In genomic region chr2:140658766-140659165, GRCh38 we compare ENCODE assay signal across 32 cellular contexts.
A peak's percentile ranks its signal among the peaks of the same experiment; 100 is the strongest.
DNase-seq lines count a peak whose midpoint lies in the region; ATAC-seq and FAIRE-seq lines count a peak whose summit lies in the region.
"Had no signal": no experiment of that assay in that cellular context is flagged by ENCODE, and none has a peak within 500 bp of the region (broad histone marks: within the 10 kb centered on the region; RNA-seq: fewer than 3 reads in every experiment).

No MANE protein-coding gene starts in this region.

- H3K4me3 ChIP-seq in small intestine (ENCODE audit: low read depth in 1 of 2, low read length in 2 of 2): no peak overlapping the region
- H3K4me3 ChIP-seq: coronary artery, right lobe of liver, SJSA1, upper lobe of left lung had no signal

- ATAC-seq in HG03469 (IDR thresholded peaks at IDR 0.05; ENCODE audit: unreplicated experiment) (no peak), HG03520 (IDR thresholded peaks at IDR 0.05; ENCODE audit: unreplicated experiment) (no peak)
- ATAC-seq: activated T-helper 17 cell treated with anti-CD3 and anti-CD28 coated beads, Interleukin-2, amount 50 U/mL, for 72 hours; HCT116; stimulated activated effector memory CD8-positive, alpha-beta T cell treated with anti-CD3 and anti-CD28 coated beads, Interleukin-12 subunit alpha, Interleukin-12 subunit beta, amount 100 ng/mL, for 72 hours had no signal

- DNase-seq in NCI-H748 (lab: John Stamatoyannopoulos, UW; ENCODE audit: unreplicated experiment): peak; percentile 10
- DNase-seq in NCI-H748 treated with DMSO at 0.1 percent for 48 hours (lab: John Stamatoyannopoulos, UW): no peak
- peak; percentile 92 for DNase-seq in NCI-H69 (lab: John Stamatoyannopoulos, UW)
- DNase-seq in glomerular visceral epithelial cell (ENCODE audit: extremely low spot score): peak; percentile 17
- peak; percentile 1 for DNase-seq in small intestine
- no peak for DNase-seq in HuH-7 (ENCODE audit: low spot score)
- DNase-seq: activated CD4-positive, alpha-beta memory T cell treated with anti-CD3 and anti-CD28 coated beads for 36 hours; activated CD4-positive, CD25-positive, alpha-beta regulatory T cell treated with anti-CD3 and anti-CD28 coated beads, Interleukin-2, amount 50 U/mL, for 72 hours; activated CD8-positive, alpha-beta memory T cell treated with anti-CD3 and anti-CD28 coated beads, Interleukin-2, amount 50 U/mL, for 48 hours; activated naive CD4-positive, alpha-beta T cell treated with anti-CD3 and anti-CD28 coated beads, Interleukin-2, amount 50 U/mL, for 16 hours; amygdala; BE2C; DMS79 treated with DMSO at 0.1 percent for 48 hours; effector memory CD4-positive, alpha-beta T cell; GF-D8; IMR-90; mammary epithelial cell; NCI-H2107; nephron progenitor cell; right lobe of liver; stimulated activated CD4-positive, alpha-beta T cell treated with anti-CD3 and anti-CD28 coated beads, Interleukin-12 subunit alpha, Interleukin-12 subunit beta, amount 100 ng/mL, for 4 hours; stimulated activated CD4-positive, alpha-beta T cell treated with anti-CD3 and anti-CD28 coated beads, Interleukin-4, amount 100 ng/mL, for 1 hour; substantia nigra; upper lobe of left lung had no signal

- no peaks in the 10 kb centered on the region for H3K27me3 ChIP-seq in small intestine (ENCODE audit: control insufficient read depth in 2 of 2, insufficient read depth in 2 of 2, low read length in 2 of 2)
- H3K27me3 ChIP-seq: BE2C, right lobe of liver, SJSA1, upper lobe of left lung had no signal

- no peak for FAIRE-seq in small intestine (lab: Jason Lieb, UNC)

- H3K27ac ChIP-seq in small intestine (ENCODE audit: low read depth in 1 of 2, low read length in 1 of 2): no peak overlapping the region
- H3K27ac ChIP-seq: coronary artery, parathyroid adenoma, right lobe of liver, SJSA1, upper lobe of left lung had no signal

- no peaks in the 10 kb centered on the region for H3K36me3 ChIP-seq in small intestine (ENCODE audit: control insufficient read depth in 2 of 2, insufficient read depth in 2 of 2, low read length in 2 of 2)
- H3K36me3 ChIP-seq: BE2C, right lobe of liver, SJSA1, upper lobe of left lung had no signal

- no peaks in the 10 kb centered on the region for H3K4me1 ChIP-seq in small intestine (ENCODE audit: control insufficient read depth in 2 of 2, insufficient read depth in 1 of 2, low read depth in 1 of 2, low read length in 1 of 2)
- H3K4me1 ChIP-seq: BE2C, parathyroid adenoma, right lobe of liver, SJSA1, upper lobe of left lung had no signal

- no peaks in the 10 kb centered on the region for H3K9me3 ChIP-seq in small intestine (ENCODE audit: control insufficient read depth, low read depth)
- H3K9me3 ChIP-seq: BE2C, right lobe of liver, SJSA1, upper lobe of left lung had no signal

Comparison
In these comparisons a context has a peak if more than half of its experiments do, and no peak if none do; other contexts are left out.
1. DNase-seq: peak in NCI-H748 (single experiment), NCI-H69 (single experiment), glomerular visceral epithelial cell (single experiment) and small intestine (single experiment); none in NCI-H748 treated with DMSO at 0.1 percent for 48 hours (single experiment) and HuH-7 (single experiment).